ENCODE assay signal across 1 cellular context in the genomic region with DNA sequence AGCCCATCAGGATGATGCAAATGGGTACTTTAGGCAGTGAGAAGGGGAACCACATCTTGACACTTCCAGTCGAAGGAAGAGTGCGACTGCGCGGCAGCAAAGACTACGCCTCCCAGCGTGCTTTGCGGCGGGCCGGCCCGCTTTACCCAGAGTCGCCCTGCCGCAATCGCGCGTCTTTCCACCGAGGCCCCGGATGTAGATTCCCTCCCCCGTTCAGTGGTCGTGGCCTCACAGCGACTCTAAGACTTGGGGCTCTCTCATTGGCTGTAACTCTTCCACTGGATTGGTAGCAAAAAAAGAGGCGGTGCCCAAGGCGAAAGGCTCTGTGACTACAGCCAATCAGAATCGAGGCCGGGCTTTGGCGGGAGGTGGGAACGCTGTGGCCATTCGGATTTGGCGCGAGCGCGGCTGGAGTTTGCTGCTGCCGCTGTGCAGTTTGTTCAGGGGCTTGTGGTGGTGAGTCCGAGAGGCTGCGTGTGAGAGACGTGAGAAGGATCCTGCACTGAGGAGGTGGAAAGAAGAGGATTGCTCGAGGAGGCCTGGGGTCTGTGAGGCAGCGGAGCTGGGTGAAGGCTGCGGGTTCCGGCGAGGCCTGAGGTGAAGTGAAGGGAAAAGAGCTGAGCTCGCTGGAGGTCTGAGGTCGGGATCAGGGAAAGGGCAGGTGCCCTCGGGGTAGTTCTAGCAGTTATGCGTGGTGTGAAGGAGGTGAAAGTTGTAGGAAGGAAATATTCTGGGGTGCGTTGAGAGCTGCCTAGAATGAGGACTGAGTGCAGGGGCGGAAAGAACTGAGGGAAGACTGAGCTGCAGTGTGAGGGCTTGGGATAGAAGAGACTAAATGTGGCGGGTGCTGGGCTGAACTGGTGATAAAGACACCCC.
TF ChIP-seq lines count a peak whose summit lies in the region.

A gene with protein sequence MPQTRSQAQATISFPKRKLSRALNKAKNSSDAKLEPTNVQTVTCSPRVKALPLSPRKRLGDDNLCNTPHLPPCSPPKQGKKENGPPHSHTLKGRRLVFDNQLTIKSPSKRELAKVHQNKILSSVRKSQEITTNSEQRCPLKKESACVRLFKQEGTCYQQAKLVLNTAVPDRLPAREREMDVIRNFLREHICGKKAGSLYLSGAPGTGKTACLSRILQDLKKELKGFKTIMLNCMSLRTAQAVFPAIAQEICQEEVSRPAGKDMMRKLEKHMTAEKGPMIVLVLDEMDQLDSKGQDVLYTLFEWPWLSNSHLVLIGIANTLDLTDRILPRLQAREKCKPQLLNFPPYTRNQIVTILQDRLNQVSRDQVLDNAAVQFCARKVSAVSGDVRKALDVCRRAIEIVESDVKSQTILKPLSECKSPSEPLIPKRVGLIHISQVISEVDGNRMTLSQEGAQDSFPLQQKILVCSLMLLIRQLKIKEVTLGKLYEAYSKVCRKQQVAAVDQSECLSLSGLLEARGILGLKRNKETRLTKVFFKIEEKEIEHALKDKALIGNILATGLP (plus strand): TSS at position 386 of the 876 bp plus-strand sequence. CDS start 1,542 bp downstream, outside the sequence.

TF ChIP-seq in K562, 482 proteins besides CTCF, POLR2A, EP300 and RAD21 (continued from another document and continues in another):
- TF ChIP-seq, protein P1, sequence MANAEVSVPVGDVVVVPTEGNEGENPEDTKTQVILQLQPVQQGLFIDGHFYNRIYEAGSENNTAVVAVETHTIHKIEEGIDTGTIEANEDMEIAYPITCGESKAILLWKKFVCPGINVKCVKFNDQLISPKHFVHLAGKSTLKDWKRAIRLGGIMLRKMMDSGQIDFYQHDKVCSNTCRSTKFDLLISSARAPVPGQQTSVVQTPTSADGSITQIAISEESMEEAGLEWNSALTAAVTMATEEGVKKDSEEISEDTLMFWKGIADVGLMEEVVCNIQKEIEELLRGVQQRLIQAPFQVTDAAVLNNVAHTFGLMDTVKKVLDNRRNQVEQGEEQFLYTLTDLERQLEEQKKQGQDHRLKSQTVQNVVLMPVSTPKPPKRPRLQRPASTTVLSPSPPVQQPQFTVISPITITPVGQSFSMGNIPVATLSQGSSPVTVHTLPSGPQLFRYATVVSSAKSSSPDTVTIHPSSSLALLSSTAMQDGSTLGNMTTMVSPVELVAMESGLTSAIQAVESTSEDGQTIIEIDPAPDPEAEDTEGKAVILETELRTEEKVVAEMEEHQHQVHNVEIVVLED (CRISPR knock-in tag; IDR thresholded peaks at IDR 0.05) = peak; percentile 74
- TF ChIP-seq ZNF740 (CRISPR knock-in tag; IDR thresholded peaks at IDR 0.05) (no peak), ZNF740 (tag; IDR thresholded peaks at IDR 0.05) (no peak), RHOXF2B (CRISPR knock-in tag; conservative IDR thresholded peaks at IDR 0.05) (no peak), ZKSCAN3 (CRISPR knock-in tag; IDR thresholded peaks at IDR 0.05) (no peak), MCM7 (IDR thresholded peaks at IDR 0.05) (no peak), RBBP5 (IDR thresholded peaks at IDR 0.05; ENCODE audit: borderline replicate concordance, insufficient read depth, low read length, poor library complexity, severe bottlenecking) (peak; percentile 66), FOXK2 (conservative IDR thresholded peaks at IDR 0.05 in 1 of 2, IDR thresholded peaks at IDR 0.05 in 1 of 2; ENCODE audit: low read depth in 2 of 2) (peak; percentile 64 to 76; a peak in 3 of 4 replicates), FOSL1 (tag; conservative IDR thresholded peaks at IDR 0.05) (no peak), ARHGAP35 (IDR thresholded peaks at IDR 0.05; ENCODE audit: partially characterized antibody) (no peak), RBM25 (IDR thresholded peaks at IDR 0.05; ENCODE audit: low read depth, low read length, severe bottlenecking) (peak; percentile 71), ZKSCAN8 (CRISPR knock-in tag; IDR thresholded peaks at IDR 0.05) (no peak), NCOA1 (IDR thresholded peaks at IDR 0.05; ENCODE audit: low read depth) (peak; percentile 31; the same call in 1 of the 2 replicates), E2F6 (IDR thresholded peaks at IDR 0.05; ENCODE audit: borderline replicate concordance in 1 of 2, extremely low read depth in 1 of 2, insufficient read depth in 1 of 2, insufficient read length in 1 of 2, low read depth in 1 of 2, low read length in 1 of 2, poor library complexity in 1 of 2, severe bottlenecking in 1 of 2) (peak; percentile 90 to 97), FOXP1 (CRISPR knock-in tag; IDR thresholded peaks at IDR 0.05) (peak; percentile 75; the same call in 1 of the 2 replicates), NFIC (IDR thresholded peaks at IDR 0.05) (peak; percentile 33), ZNF324 (CRISPR knock-in tag; IDR thresholded peaks at IDR 0.05) (no peak), NCOA4 (IDR thresholded peaks at IDR 0.05; ENCODE audit: partially characterized antibody) (no peak), CREM (IDR thresholded peaks at IDR 0.05; ENCODE audit: low read depth) (peak; percentile 84), SRSF3 (IDR thresholded peaks at IDR 0.05; ENCODE audit: insufficient read depth, low read length) (no peak), SRF (CRISPR knock-in tag; IDR thresholded peaks at IDR 0.05) (peak in 1 of 2 experiments; percentile 53; a peak in 1 of 4 replicates)
- TF ChIP-seq, protein P2, sequence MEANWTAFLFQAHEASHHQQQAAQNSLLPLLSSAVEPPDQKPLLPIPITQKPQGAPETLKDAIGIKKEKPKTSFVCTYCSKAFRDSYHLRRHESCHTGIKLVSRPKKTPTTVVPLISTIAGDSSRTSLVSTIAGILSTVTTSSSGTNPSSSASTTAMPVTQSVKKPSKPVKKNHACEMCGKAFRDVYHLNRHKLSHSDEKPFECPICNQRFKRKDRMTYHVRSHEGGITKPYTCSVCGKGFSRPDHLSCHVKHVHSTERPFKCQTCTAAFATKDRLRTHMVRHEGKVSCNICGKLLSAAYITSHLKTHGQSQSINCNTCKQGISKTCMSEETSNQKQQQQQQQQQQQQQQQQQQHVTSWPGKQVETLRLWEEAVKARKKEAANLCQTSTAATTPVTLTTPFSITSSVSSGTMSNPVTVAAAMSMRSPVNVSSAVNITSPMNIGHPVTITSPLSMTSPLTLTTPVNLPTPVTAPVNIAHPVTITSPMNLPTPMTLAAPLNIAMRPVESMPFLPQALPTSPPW (CRISPR knock-in tag; IDR thresholded peaks at IDR 0.05) = peak; percentile 93
- TF ChIP-seq, protein P3, sequence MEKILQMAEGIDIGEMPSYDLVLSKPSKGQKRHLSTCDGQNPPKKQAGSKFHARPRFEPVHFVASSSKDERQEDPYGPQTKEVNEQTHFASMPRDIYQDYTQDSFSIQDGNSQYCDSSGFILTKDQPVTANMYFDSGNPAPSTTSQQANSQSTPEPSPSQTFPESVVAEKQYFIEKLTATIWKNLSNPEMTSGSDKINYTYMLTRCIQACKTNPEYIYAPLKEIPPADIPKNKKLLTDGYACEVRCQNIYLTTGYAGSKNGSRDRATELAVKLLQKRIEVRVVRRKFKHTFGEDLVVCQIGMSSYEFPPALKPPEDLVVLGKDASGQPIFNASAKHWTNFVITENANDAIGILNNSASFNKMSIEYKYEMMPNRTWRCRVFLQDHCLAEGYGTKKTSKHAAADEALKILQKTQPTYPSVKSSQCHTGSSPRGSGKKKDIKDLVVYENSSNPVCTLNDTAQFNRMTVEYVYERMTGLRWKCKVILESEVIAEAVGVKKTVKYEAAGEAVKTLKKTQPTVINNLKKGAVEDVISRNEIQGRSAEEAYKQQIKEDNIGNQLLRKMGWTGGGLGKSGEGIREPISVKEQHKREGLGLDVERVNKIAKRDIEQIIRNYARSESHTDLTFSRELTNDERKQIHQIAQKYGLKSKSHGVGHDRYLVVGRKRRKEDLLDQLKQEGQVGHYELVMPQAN (IDR thresholded peaks at IDR 0.05; ENCODE audit: borderline replicate concordance) = peak; percentile 99
- TF ChIP-seq, protein P4, sequence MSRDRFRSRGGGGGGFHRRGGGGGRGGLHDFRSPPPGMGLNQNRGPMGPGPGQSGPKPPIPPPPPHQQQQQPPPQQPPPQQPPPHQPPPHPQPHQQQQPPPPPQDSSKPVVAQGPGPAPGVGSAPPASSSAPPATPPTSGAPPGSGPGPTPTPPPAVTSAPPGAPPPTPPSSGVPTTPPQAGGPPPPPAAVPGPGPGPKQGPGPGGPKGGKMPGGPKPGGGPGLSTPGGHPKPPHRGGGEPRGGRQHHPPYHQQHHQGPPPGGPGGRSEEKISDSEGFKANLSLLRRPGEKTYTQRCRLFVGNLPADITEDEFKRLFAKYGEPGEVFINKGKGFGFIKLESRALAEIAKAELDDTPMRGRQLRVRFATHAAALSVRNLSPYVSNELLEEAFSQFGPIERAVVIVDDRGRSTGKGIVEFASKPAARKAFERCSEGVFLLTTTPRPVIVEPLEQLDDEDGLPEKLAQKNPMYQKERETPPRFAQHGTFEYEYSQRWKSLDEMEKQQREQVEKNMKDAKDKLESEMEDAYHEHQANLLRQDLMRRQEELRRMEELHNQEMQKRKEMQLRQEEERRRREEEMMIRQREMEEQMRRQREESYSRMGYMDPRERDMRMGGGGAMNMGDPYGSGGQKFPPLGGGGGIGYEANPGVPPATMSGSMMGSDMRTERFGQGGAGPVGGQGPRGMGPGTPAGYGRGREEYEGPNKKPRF (IDR thresholded peaks at IDR 0.05; ENCODE audit: low read depth, low read length) = no peak
- TF ChIP-seq, protein P5, sequence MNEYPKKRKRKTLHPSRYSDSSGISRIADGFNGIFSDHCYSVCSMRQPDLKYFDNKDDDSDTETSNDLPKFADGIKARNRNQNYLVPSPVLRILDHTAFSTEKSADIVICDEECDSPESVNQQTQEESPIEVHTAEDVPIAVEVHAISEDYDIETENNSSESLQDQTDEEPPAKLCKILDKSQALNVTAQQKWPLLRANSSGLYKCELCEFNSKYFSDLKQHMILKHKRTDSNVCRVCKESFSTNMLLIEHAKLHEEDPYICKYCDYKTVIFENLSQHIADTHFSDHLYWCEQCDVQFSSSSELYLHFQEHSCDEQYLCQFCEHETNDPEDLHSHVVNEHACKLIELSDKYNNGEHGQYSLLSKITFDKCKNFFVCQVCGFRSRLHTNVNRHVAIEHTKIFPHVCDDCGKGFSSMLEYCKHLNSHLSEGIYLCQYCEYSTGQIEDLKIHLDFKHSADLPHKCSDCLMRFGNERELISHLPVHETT (CRISPR knock-in tag; conservative IDR thresholded peaks at IDR 0.05 in 1 of 2, IDR thresholded peaks at IDR 0.05 in 1 of 2) = peak in 1 of 2 experiments; percentile 36; a peak in 1 of 4 replicates
